8 cellular contexts compared by ENCODE assay signal in genomic region chr20:32585011-32585518, GRCh38. TPM values are rescaled to one million over a fixed set of nuclear protein-coding genes. Genes with fewer than 3 reads are reported as not detected.
DNase-seq lines count a peak whose midpoint lies in the region; ATAC-seq and TF ChIP-seq lines count a peak whose summit lies in the region.

NOL4L (minus strand) TSS chr20:32585333; CDS start chr20:32584890, 443 bp downstream.

- peak within 1 kb of the TSS; percentile 49 for H2AFZ ChIP-seq in fibroblast of lung (ENCODE audit: low read length)

- peaks cover 50% of the 10 kb centered on the region for H3K4me1 Mint-ChIP-seq in activated T-cell treated with anti-CD3 and anti-CD28 coated beads, Interleukin-2, amount 50 U/mL, for 72 hours (ENCODE audit: low read depth)
- H3K4me1 Mint-ChIP-seq in naive thymus-derived CD4-positive, alpha-beta T cell, result peaks cover 21 to 48% (median 38%) of the 10 kb centered on the region in 7 donors

- H3K36me3 Mint-ChIP-seq in activated T-cell treated with anti-CD3 and anti-CD28 coated beads, Interleukin-2, amount 50 U/mL, for 72 hours (ENCODE audit: insufficient read depth in 2 of 2), result peaks cover 2 to 3% of the 10 kb centered on the region in 2 donors
- H3K36me3 Mint-ChIP-seq in naive thymus-derived CD4-positive, alpha-beta T cell, result no peaks in the 10 kb centered on the region

- H3K9me3 Mint-ChIP-seq in activated T-cell treated with anti-CD3 and anti-CD28 coated beads, Interleukin-2, amount 50 U/mL, for 72 hours, result no peaks in the 10 kb centered on the region
- no peaks in the 10 kb centered on the region for H3K9me3 Mint-ChIP-seq in naive thymus-derived CD4-positive, alpha-beta T cell

- H3K27ac ChIP-seq in fibroblast of lung (ENCODE audit: insufficient read depth, low read length), result no peak within 1 kb of the TSS
- H3K27ac ChIP-seq in naive thymus-derived CD4-positive, alpha-beta T cell (ENCODE audit: low read depth, low read length), result peak within 1 kb of the TSS; percentile 70

- POLR2A ChIA-PET in naive thymus-derived CD4-positive, alpha-beta T cell (lab: Charles Lee), result interaction anchor here (0.9 to 4.2 kb wide), 8 partner anchors 10 to 63 kb away, joined by 3 to 63 read pairs (median 8); no protein-coding TSS in a partner anchor

- no peaks in the 10 kb centered on the region for H4K20me1 ChIP-seq in fibroblast of lung (ENCODE audit: control insufficient read depth, extremely low read depth, insufficient read depth, low read length)

- CTCF ChIA-PET in naive thymus-derived CD4-positive, alpha-beta T cell (lab: Charles Lee), result interaction anchor here (0.9 to 1.5 kb wide), 2 partner anchors 63 to 64 kb away, joined by 3 to 5 read pairs; no protein-coding TSS in a partner anchor

- H3K4me3 Mint-ChIP-seq in activated T-cell treated with anti-CD3 and anti-CD28 coated beads, Interleukin-2, amount 50 U/mL, for 72 hours, result peak within 1 kb of the TSS; percentile 80 to 97
- peak within 1 kb of the TSS; percentile 89 to 97 (median 93) for H3K4me3 Mint-ChIP-seq in naive thymus-derived CD4-positive, alpha-beta T cell

- peak within 1 kb of the TSS; percentile 40 to 59 (median 47) for H3K4me3 ChIP-seq in fibroblast of lung (replicated peaks in 1 of 4; ENCODE audit: control extremely low read depth in 1 of 4, insufficient read depth in 1 of 4, low read depth in 3 of 4, low read length in 4 of 4)
- peak within 1 kb of the TSS; percentile 78 for H3K4me3 ChIP-seq in naive thymus-derived CD4-positive, alpha-beta T cell (ENCODE audit: low read length)

- ATAC-seq in activated T-cell treated with anti-CD3 and anti-CD28 coated beads, Interleukin-2, amount 50 U/mL, for 72 hours (replicated peaks in 1 of 2), result peak; percentile 40 to 41
- peak; percentile 30 for ATAC-seq in naive thymus-derived CD4-positive, alpha-beta T cell
- no peak for ATAC-seq in HG02973 (IDR thresholded peaks at IDR 0.05; ENCODE audit: unreplicated experiment)

- peak within 1 kb of the TSS; percentile 82 for H3K4me2 ChIP-seq in fibroblast of lung (ENCODE audit: extremely low read depth, insufficient read depth, low read length)

- no peak for TF ChIP-seq CTCF in fibroblast of lung (conservative IDR thresholded peaks at IDR 0.05 in 1 of 2, IDR thresholded peaks at IDR 0.05 in 1 of 2; ENCODE audit: low read depth in 1 of 2, low read length in 2 of 2)

- peak within 1 kb of the TSS; percentile 81 for H3K27ac Mint-ChIP-seq in activated T-cell treated with anti-CD3 and anti-CD28 coated beads, Interleukin-2, amount 50 U/mL, for 72 hours
- H3K27ac Mint-ChIP-seq in naive thymus-derived CD4-positive, alpha-beta T cell, result peak within 1 kb of the TSS; percentile 78 to 97 (median 91)

- peaks cover 15% of the 10 kb centered on the region for H3K27me3 Mint-ChIP-seq in activated T-cell treated with anti-CD3 and anti-CD28 coated beads, Interleukin-2, amount 50 U/mL, for 72 hours (ENCODE audit: low read depth)
- peaks cover 0 to 28% (median 0%) of the 10 kb centered on the region in 5 donors for H3K27me3 Mint-ChIP-seq in naive thymus-derived CD4-positive, alpha-beta T cell

- H3K4me1 ChIP-seq in fibroblast of lung (ENCODE audit: control insufficient read depth, extremely low read depth, insufficient read depth, low read length), result peaks cover 2% of the 10 kb centered on the region
- peaks cover 9 to 37% of the 10 kb centered on the region in 2 donors for H3K4me1 ChIP-seq in naive thymus-derived CD4-positive, alpha-beta T cell (ENCODE audit: control insufficient read depth in 2 of 2, insufficient read depth in 2 of 2, low read length in 2 of 2)

- H3K9ac ChIP-seq in fibroblast of lung (ENCODE audit: insufficient read depth, low read length), result no peak within 1 kb of the TSS

- H3K9me3 ChIP-seq in fibroblast of lung (ENCODE audit: control insufficient read depth, insufficient read depth, low read depth, low read length), result no peaks in the 10 kb centered on the region
- H3K9me3 ChIP-seq in naive thymus-derived CD4-positive, alpha-beta T cell (ENCODE audit: control insufficient read depth in 2 of 3, low read length in 3 of 3), result no peaks in the 10 kb centered on the region

- H3K36me3 ChIP-seq in fibroblast of lung (ENCODE audit: control insufficient read depth, insufficient read depth, low read length), result no peaks in the 10 kb centered on the region
- peaks cover 0 to 3% (median 0%) of the 10 kb centered on the region in 3 experiments for H3K36me3 ChIP-seq in naive thymus-derived CD4-positive, alpha-beta T cell (ENCODE audit: control insufficient read depth in 2 of 3, insufficient read depth in 3 of 3, low read length in 3 of 3)

- peaks cover 13% of the 10 kb centered on the region for H3K27me3 ChIP-seq in fibroblast of lung (ENCODE audit: control insufficient read depth, insufficient read depth, low read length)
- no peaks in the 10 kb centered on the region for H3K27me3 ChIP-seq in naive thymus-derived CD4-positive, alpha-beta T cell (ENCODE audit: control insufficient read depth in 2 of 2, insufficient read depth in 2 of 2, low read length in 2 of 2)

- no peaks in the 10 kb centered on the region for H3K79me2 ChIP-seq in fibroblast of lung (ENCODE audit: control insufficient read depth, insufficient read depth, low read length)

- DNase-seq in DMS53 (lab: John Stamatoyannopoulos, UW) (peak; percentile 79), DMS53 treated with DMSO at 0.1 percent for 48 hours (lab: John Stamatoyannopoulos, UW; ENCODE audit: unreplicated experiment) (no peak), NCI-H510A (lab: John Stamatoyannopoulos, UW) (peak; percentile 62), fibroblast of lung (ENCODE audit: low read depth in 2 of 2) (peak in 1 of 2 donors; percentile 32), ureter (ENCODE audit: low spot score) (no peak)
- peak; percentile 48 to 51 for DNase-seq in activated T-cell treated with anti-CD3 and anti-CD28 coated beads, Interleukin-2, amount 50 U/mL, for 72 hours
- peak in 4 of 9 donors; percentile 34 to 59 (median 45) for DNase-seq in naive thymus-derived CD4-positive, alpha-beta T cell

- intact Hi-C loops in naive thymus-derived CD4-positive, alpha-beta T cell (cut with micrococcal nuclease), result loop anchor here (1.0 kb wide), 2 partner anchors 50 to 68 kb away; no protein-coding TSS in a partner anchor

RNA-seq across cellular contexts. Expression of gene NOL4L, which starts in this region (rescaled TPM):
- total RNA-seq in activated T-cell treated with anti-CD3 and anti-CD28 coated beads, Interleukin-2, amount 50 U/mL, for 72 hours, result 10 to 100 TPM; 28.2 to 30.0 TPM
- total RNA-seq in fibroblast of lung (1.5 and 4.0 TPM in 2 replicates), ureter (40.7 TPM)
- 3.2 and 3.5 TPM in 2 replicates for polyA plus RNA-seq in fibroblast of lung
- 6.7 and 6.8 TPM in 2 replicates for polyA plus RNA-seq in fibroblast of lung (2012)
- 19.7 and 28.8 TPM in 2 replicates for polyA minus RNA-seq in fibroblast of lung (ENCODE audit: low replicate concordance)
- total RNA-seq in naive thymus-derived CD4-positive, alpha-beta T cell, result 10 to 100 TPM; 29.4 to 81.9 (median 74.6) TPM
- 10 to 100 TPM; 17.3 to 23.5 TPM for polyA plus RNA-seq in naive thymus-derived CD4-positive, alpha-beta T cell

Comparison
In these comparisons a context has a peak if more than half of its experiments do, and no peak if none do; other contexts are left out.
1. DNase-seq: peak in DMS53 (single experiment), NCI-H510A (single experiment) and activated T-cell treated with anti-CD3 and anti-CD28 coated beads, Interleukin-2, amount 50 U/mL, for 72 hours (2 of 2); none in DMS53 treated with DMSO at 0.1 percent for 48 hours (single experiment) and ureter (single experiment).